In the genomic region with DNA sequence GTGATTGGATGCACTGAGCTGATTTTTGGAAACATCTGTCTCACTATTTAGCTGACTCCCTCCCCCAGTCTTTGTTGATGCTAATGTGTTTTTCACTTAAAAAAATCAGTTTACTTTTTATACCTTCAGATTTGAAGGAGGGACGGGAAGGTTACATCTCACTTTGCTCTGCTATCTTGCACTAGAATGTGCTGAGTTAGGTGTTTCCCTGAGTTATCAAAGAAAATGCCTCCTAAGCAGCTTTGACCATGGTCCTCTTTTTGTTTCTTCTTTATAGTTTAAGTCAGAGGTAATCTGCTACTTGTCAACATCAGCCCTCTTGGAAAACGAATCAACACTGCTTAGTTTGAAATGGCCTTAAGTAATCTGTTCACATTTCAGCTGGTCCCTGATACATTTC, we compare ENCODE assay signal across 1 cellular context.
TF ChIP-seq lines count a peak whose summit lies in the region.

No MANE protein-coding gene starts in this region.

TF ChIP-seq in HepG2, 621 proteins besides CTCF, POLR2A, EP300 and RAD21 (continued from another document):
- TF ChIP-seq, protein P1, sequence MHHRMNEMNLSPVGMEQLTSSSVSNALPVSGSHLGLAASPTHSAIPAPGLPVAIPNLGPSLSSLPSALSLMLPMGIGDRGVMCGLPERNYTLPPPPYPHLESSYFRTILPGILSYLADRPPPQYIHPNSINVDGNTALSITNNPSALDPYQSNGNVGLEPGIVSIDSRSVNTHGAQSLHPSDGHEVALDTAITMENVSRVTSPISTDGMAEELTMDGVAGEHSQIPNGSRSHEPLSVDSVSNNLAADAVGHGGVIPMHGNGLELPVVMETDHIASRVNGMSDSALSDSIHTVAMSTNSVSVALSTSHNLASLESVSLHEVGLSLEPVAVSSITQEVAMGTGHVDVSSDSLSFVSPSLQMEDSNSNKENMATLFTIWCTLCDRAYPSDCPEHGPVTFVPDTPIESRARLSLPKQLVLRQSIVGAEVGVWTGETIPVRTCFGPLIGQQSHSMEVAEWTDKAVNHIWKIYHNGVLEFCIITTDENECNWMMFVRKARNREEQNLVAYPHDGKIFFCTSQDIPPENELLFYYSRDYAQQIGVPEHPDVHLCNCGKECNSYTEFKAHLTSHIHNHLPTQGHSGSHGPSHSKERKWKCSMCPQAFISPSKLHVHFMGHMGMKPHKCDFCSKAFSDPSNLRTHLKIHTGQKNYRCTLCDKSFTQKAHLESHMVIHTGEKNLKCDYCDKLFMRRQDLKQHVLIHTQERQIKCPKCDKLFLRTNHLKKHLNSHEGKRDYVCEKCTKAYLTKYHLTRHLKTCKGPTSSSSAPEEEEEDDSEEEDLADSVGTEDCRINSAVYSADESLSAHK (CRISPR knock-in tag; IDR thresholded peaks at IDR 0.05; ENCODE audit: borderline replicate concordance): no peak
- no peak for TF ChIP-seq ZBTB46 (CRISPR knock-in tag; IDR thresholded peaks at IDR 0.05; ENCODE audit: borderline replicate concordance)
